Comparison of ENCODE assay signal across 12 cellular contexts in the genomic region with DNA sequence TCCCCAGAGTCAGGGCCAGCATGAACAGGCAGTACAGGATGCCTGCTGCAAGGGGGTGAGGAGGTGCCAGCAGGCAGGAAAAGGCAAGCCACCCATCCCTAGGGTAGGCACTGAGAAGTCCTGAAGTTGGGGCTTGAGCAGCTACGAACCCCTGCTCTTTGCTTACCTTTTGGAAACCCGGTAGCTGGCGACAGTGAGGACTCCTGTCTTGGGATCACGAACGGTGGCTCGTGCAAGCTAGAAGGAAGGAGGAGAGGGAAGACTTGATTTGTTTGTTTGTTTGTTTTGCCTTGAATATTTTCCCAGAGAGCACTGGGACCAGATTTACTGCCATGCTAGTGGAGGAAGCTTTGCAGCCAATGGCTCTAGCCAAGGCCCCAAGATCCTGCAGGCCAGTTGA.
"Had no signal": no experiment of that assay in that cellular context is flagged by ENCODE, and none has a peak within 500 bp of the region (broad histone marks: within the 10 kb centered on the region; RNA-seq: fewer than 3 reads in every experiment).

No MANE protein-coding gene starts in this region.

- H3K9me3 ChIP-seq: neutrophil, prostate gland, SJSA1, suprapubic skin, upper lobe of left lung had no signal

- H3K27ac ChIP-seq: neutrophil, prostate gland, SJSA1, suprapubic skin, upper lobe of left lung had no signal

- H3K9me3 Mint-ChIP-seq: naive B cell had no signal

- ATAC-seq: activated CD4-positive, CD25-positive, alpha-beta regulatory T cell treated with anti-CD3 and anti-CD28 coated beads, Interleukin-2, amount 50 U/mL, for 24 hours; sciatic nerve; stimulated activated naive CD8-positive, alpha-beta T cell treated with anti-CD3 and anti-CD28 coated beads, Interleukin-15, Interleukin-2, amounts not matched to agents 100 U/mL and 50 U/mL, for 24 hours had no signal

- DNase-seq: cerebellar nuclear complex; dermis blood vessel endothelial cell; naive B cell; stimulated activated CD4-positive, alpha-beta T cell treated with anti-CD3 and anti-CD28 coated beads, Interleukin-2, amount 100 ng/mL, for 24 hours; stimulated activated naive CD8-positive, alpha-beta T cell treated with anti-CD3 and anti-CD28 coated beads, Interleukin-15, Interleukin-2, amounts not matched to agents 100 U/mL and 50 U/mL, for 24 hours; upper lobe of left lung had no signal

- H3K4me3 ChIP-seq: prostate gland, SJSA1, suprapubic skin, upper lobe of left lung had no signal

- H3K27me3 ChIP-seq: neutrophil, SJSA1, suprapubic skin, upper lobe of left lung had no signal

- H3K36me3 ChIP-seq: neutrophil, prostate gland had no signal

- H3K4me1 ChIP-seq: prostate gland, SJSA1, suprapubic skin had no signal
